Comparison of ENCODE assay signal across 24 cellular contexts in genomic region chr9:89883401-89884341, GRCh38.
A peak's percentile ranks its signal among the peaks of the same experiment; 100 is the strongest.
DNase-seq lines count a peak whose midpoint lies in the region; ATAC-seq and TF ChIP-seq lines count a peak whose summit lies in the region.
"Had no signal": no experiment of that assay in that cellular context is flagged by ENCODE, and none has a peak within 500 bp of the region (broad histone marks: within the 10 kb centered on the region; RNA-seq: fewer than 3 reads in every experiment).

No MANE protein-coding gene starts in this region.

- no peak overlapping the region for H4K8ac ChIP-seq in neuronal stem cell (ENCODE audit: low read depth, low read length)

- no peak overlapping the region for H3K4ac ChIP-seq in neuronal stem cell (ENCODE audit: low read length)

- H3K9me3 ChIP-seq in neuronal stem cell (replicated peaks in 1 of 2; ENCODE audit: control insufficient read depth in 2 of 2, insufficient read depth in 1 of 2, low read depth in 1 of 2, low read length in 2 of 2): peaks cover 0 to 14% of the 10 kb centered on the region in 2 donors
- H3K9me3 ChIP-seq in testis: no peaks in the 10 kb centered on the region
- H3K9me3 ChIP-seq: A549, left lung, vagina had no signal

- H2AK5ac ChIP-seq in neuronal stem cell (ENCODE audit: low read depth, low read length): no peak overlapping the region

- H3K18ac ChIP-seq in neuronal stem cell (ENCODE audit: low read length): peak overlapping the region; percentile 29

- H3K4me3 Mint-ChIP-seq in activated T-cell treated with anti-CD3 and anti-CD28 coated beads, Interleukin-2, amount 50 U/mL, for 24 hours: no peak overlapping the region
- H3K4me3 Mint-ChIP-seq in glutamatergic neuron (ENCODE audit: unreplicated experiment): no peak overlapping the region
- H3K4me3 Mint-ChIP-seq: T-helper 17 cell had no signal

- TF ChIP-seq CTCF in glutamatergic neuron (IDR thresholded peaks at IDR 0.05; ENCODE audit: partially characterized antibody, unreplicated experiment) (no peak), testis (IDR thresholded peaks at IDR 0.05) (no peak)

- H3K27me3 ChIP-seq in neuronal stem cell (ENCODE audit: control insufficient read depth in 3 of 3, insufficient read depth in 3 of 3, low read depth in 1 of 3, low read length in 3 of 3) (peaks cover 0 to 4% (median 0%) of the 10 kb centered on the region in 3 experiments), testis (no peaks in the 10 kb centered on the region)
- H3K27me3 ChIP-seq: hepatocyte, left lung, vagina had no signal

- TF ChIP-seq POLR2A in testis (IDR thresholded peaks at IDR 0.05): no peak

- H2BK5ac ChIP-seq in neuronal stem cell (ENCODE audit: low read length): no peak overlapping the region

- H3K4me1 ChIP-seq in neuronal stem cell (ENCODE audit: control insufficient read depth in 2 of 2, insufficient read depth in 1 of 2, low read depth in 1 of 2, low read length in 2 of 2) (peaks cover 0 to 2% of the 10 kb centered on the region in 2 donors), testis (peaks cover 19% of the 10 kb centered on the region)
- H3K4me1 ChIP-seq: A549, left lung had no signal

- no peak overlapping the region for H3K9ac ChIP-seq in neuronal stem cell (ENCODE audit: low read depth, low read length, poor library complexity)

- no peak overlapping the region for H2AFZ ChIP-seq in neuronal stem cell (ENCODE audit: low read length)
- H2AFZ ChIP-seq: hepatocyte had no signal

- no peak overlapping the region for H3K4me2 ChIP-seq in neuronal stem cell (ENCODE audit: insufficient read depth, low read length, poor library complexity, severe bottlenecking)
- H3K4me2 ChIP-seq: A549, hepatocyte had no signal

- no peaks in the 10 kb centered on the region for H3K27me3 Mint-ChIP-seq in activated T-cell treated with anti-CD3 and anti-CD28 coated beads, Interleukin-2, amount 50 U/mL, for 24 hours
- no peaks in the 10 kb centered on the region for H3K27me3 Mint-ChIP-seq in glutamatergic neuron (ENCODE audit: unreplicated experiment)
- H3K27me3 Mint-ChIP-seq: T-helper 17 cell had no signal

- H3K27ac ChIP-seq in neuronal stem cell (replicated peaks; ENCODE audit: low read length) (no peak overlapping the region), testis (no peak overlapping the region)
- H3K27ac ChIP-seq: A549, hepatocyte, left lung, SK-N-MC, skin epidermis, vagina had no signal

- peak; percentile 20 for DNase-seq in activated T-cell treated with anti-CD3 and anti-CD28 coated beads, Interleukin-2, amount 50 U/mL, for 24 hours
- DNase-seq in activated T-cell treated with anti-CD3 and anti-CD28 coated beads for 4 hours (no peak), glutamatergic neuron (peak; percentile 9), neuronal stem cell (ENCODE audit: low spot score) (no peak), testis (peak; percentile 8), SIG-M5 treated with dmso at 0.1 percent for 504 hours (lab: John Stamatoyannopoulos, UW; ENCODE audit: unreplicated experiment) (no peak), DMS153 treated with DMSO at 0.1 percent for 48 hours (lab: John Stamatoyannopoulos, UW; ENCODE audit: unreplicated experiment) (no peak)
- DNase-seq: activated CD4-positive, alpha-beta T cell treated with anti-CD3 and anti-CD28 coated beads for 4 hours; activated gamma-delta T cell; cerebellar nuclear complex; DMS79; effector CD4-positive, alpha-beta T cell; left lung; MV-4-11; NCI-H1694 treated with DMSO at 0.1 percent for 48 hours; NCI-H526 treated with DMSO at 0.1 percent for 48 hours; stimulated activated CD4-positive, alpha-beta T cell treated with anti-CD3 and anti-CD28 coated beads, Interleukin-1b, Interleukin-23, amount 100 ng/mL, for 48 hours; T-helper 17 cell had no signal

- no peaks in the 10 kb centered on the region for H3K79me1 ChIP-seq in neuronal stem cell (ENCODE audit: low read depth, low read length)

- H2BK12ac ChIP-seq in neuronal stem cell (ENCODE audit: low read length): no peak overlapping the region

- peaks cover 0 to 2% of the 10 kb centered on the region in 2 donors for H3K36me3 ChIP-seq in neuronal stem cell (replicated peaks in 1 of 2; ENCODE audit: control insufficient read depth in 2 of 2, insufficient read depth in 2 of 2, low read length in 2 of 2)
- no peaks in the 10 kb centered on the region for H3K36me3 ChIP-seq in testis (ENCODE audit: low read depth, missing control alignments)
- H3K36me3 ChIP-seq: left lung, vagina had no signal

- WGBS in neuronal stem cell (ENCODE audit: extremely low coverage in 2 of 2, insufficient read length in 2 of 2, insufficient replicate concordance in 1 of 2), 2 donors: no CpG with 5 or more reads among the region's 12 CpGs
- WGBS in testis, 2 donors: 89 to 91% methylated on average over 9 to 12 of the region's 12 CpGs

- no peak overlapping the region for H2BK120ac ChIP-seq in neuronal stem cell (ENCODE audit: low read depth, low read length)

- no peaks in the 10 kb centered on the region for H3K9me3 Mint-ChIP-seq in activated T-cell treated with anti-CD3 and anti-CD28 coated beads, Interleukin-2, amount 50 U/mL, for 24 hours
- no peaks in the 10 kb centered on the region for H3K9me3 Mint-ChIP-seq in glutamatergic neuron (ENCODE audit: unreplicated experiment)

- no peak overlapping the region for H4K91ac ChIP-seq in neuronal stem cell (ENCODE audit: low read depth, low read length, poor library complexity)

- ATAC-seq in GM18861 (IDR thresholded peaks at IDR 0.05; ENCODE audit: unreplicated experiment): no peak
- ATAC-seq: A549, left lung, T-helper 17 cell had no signal

- no peak overlapping the region for H2BK15ac ChIP-seq in neuronal stem cell (ENCODE audit: low read length)

- no peak overlapping the region for H3K14ac ChIP-seq in neuronal stem cell (ENCODE audit: low read length)

- no peaks in the 10 kb centered on the region for H3K4me1 Mint-ChIP-seq in activated T-cell treated with anti-CD3 and anti-CD28 coated beads, Interleukin-2, amount 50 U/mL, for 24 hours (ENCODE audit: low read depth)
- H3K4me1 Mint-ChIP-seq in glutamatergic neuron (ENCODE audit: low read depth, unreplicated experiment): peaks cover 4% of the 10 kb centered on the region

- H3K36me3 Mint-ChIP-seq in activated T-cell treated with anti-CD3 and anti-CD28 coated beads, Interleukin-2, amount 50 U/mL, for 24 hours (ENCODE audit: low read depth): no peaks in the 10 kb centered on the region
- peaks cover under 1% of the 10 kb centered on the region for H3K36me3 Mint-ChIP-seq in glutamatergic neuron (ENCODE audit: unreplicated experiment)

- no peak overlapping the region for H3K27ac Mint-ChIP-seq in activated T-cell treated with anti-CD3 and anti-CD28 coated beads, Interleukin-2, amount 50 U/mL, for 24 hours
- H3K27ac Mint-ChIP-seq in glutamatergic neuron (ENCODE audit: unreplicated experiment): no peak overlapping the region
- H3K27ac Mint-ChIP-seq: T-helper 17 cell had no signal

- no peak overlapping the region for H3K4me3 ChIP-seq in neuronal stem cell (ENCODE audit: low read length in 2 of 2)
- H3K4me3 ChIP-seq in testis: no peak overlapping the region
- H3K4me3 ChIP-seq: A549, hepatocyte, left lung, SK-N-MC, skin epidermis, vagina had no signal

- intact Hi-C loops in testis (cut with DNase I; ENCODE audit: low total_unique reads): no loop called here

- no peak overlapping the region for H3K23ac ChIP-seq in neuronal stem cell (ENCODE audit: low read depth, low read length, poor library complexity)

Comparison
In these comparisons a context has a peak if more than half of its experiments do, and no peak if none do; other contexts are left out.
1. DNase-seq: peak in activated T-cell treated with anti-CD3 and anti-CD28 coated beads, Interleukin-2, amount 50 U/mL, for 24 hours (single experiment), glutamatergic neuron (single experiment) and testis (single experiment); none in activated T-cell treated with anti-CD3 and anti-CD28 coated beads for 4 hours (single experiment), neuronal stem cell (single experiment), SIG-M5 treated with dmso at 0.1 percent for 504 hours (single experiment) and DMS153 treated with DMSO at 0.1 percent for 48 hours (single experiment).